ENCODE assay signal across 27 cellular contexts in genomic region chr19:28718909-28719308, GRCh38.
"Had no signal": no experiment of that assay in that cellular context is flagged by ENCODE, and none has a peak within 500 bp of the region (broad histone marks: within the 10 kb centered on the region; RNA-seq: fewer than 3 reads in every experiment).

No MANE protein-coding gene starts in this region.

- H3K27ac ChIP-seq: stomach, suprapubic skin, testis, thoracic aorta, thyroid gland, tibial artery, tibial nerve, transverse colon, upper lobe of left lung, upper lobe of right lung, uterus, vagina had no signal

- H3K9me3 ChIP-seq: stomach, suprapubic skin, testis, thoracic aorta, thyroid gland, tibial artery, tibial nerve, transverse colon, upper lobe of left lung, upper lobe of right lung, uterus, vagina had no signal

- FAIRE-seq: urothelium cell line had no signal

- H3K4me1 ChIP-seq: stomach, suprapubic skin, testis, thyroid gland, tibial artery, tibial nerve, transverse colon, upper lobe of left lung, upper lobe of right lung, uterus, vagina had no signal

- H3K27me3 ChIP-seq: stomach, suprapubic skin, testis, thyroid gland, tibial nerve, transverse colon, upper lobe of left lung, upper lobe of right lung, uterus, vagina had no signal

- ATAC-seq: stimulated activated effector memory CD8-positive, alpha-beta T cell treated with anti-CD3 and anti-CD28 coated beads, Interleukin-12 subunit alpha, Interleukin-12 subunit beta, amount 100 ng/mL, for 72 hours; stimulated activated memory B cell treated with anti-CD40 and anti-IgM and Interleukin-4, amounts not matched to agents 10 μg/mL and 1 μg/mL and 100 μg/mL, for 72 hours; stimulated activated naive B cell treated with anti-CD40 and anti-IgM and Interleukin-4, amounts not matched to agents 10 μg/mL and 1 μg/mL and 100 μg/mL, for 72 hours; stimulated activated naive CD8-positive, alpha-beta T cell treated with anti-CD3 and anti-CD28 coated beads, Interleukin-15, amount 100 ng/mL, for 72 hours; stimulated activated naive CD8-positive, alpha-beta T cell treated with anti-CD3 and anti-CD28 coated beads, Interleukin-15, Interleukin-2, amounts not matched to agents 100 U/mL and 50 U/mL, for 24 hours; upper lobe of right lung had no signal

- H3K4me3 ChIP-seq: stomach, suprapubic skin, testis, thoracic aorta, thyroid gland, tibial artery, tibial nerve, transverse colon, upper lobe of left lung, upper lobe of right lung, uterus, vagina had no signal

- H3K36me3 ChIP-seq: stomach, suprapubic skin, thoracic aorta, thyroid gland, tibial artery, tibial nerve, transverse colon, upper lobe of left lung, upper lobe of right lung, uterus, vagina had no signal

- DNase-seq: stimulated activated CD4-positive, alpha-beta T cell treated with anti-CD3 and anti-CD28 coated beads, Interleukin-2, amount 100 ng/mL, for 48 hours; stimulated activated CD4-positive, alpha-beta T cell treated with anti-CD3 and anti-CD28 coated beads, Interleukin-4, amount 100 ng/mL, for 1 hour; stimulated activated CD4-positive, alpha-beta T cell treated with anti-CD3 and anti-CD28 coated beads, Interleukin-4, amount 100 ng/mL, for 24 hours; stimulated activated CD4-positive, alpha-beta T cell treated with anti-CD3 and anti-CD28 coated beads, Interleukin-4, amount 100 ng/mL, for 4 hours; stimulated activated CD8-positive, alpha-beta memory T cell treated with anti-CD3 and anti-CD28 coated beads, Interleukin-4, amount 100 ng/mL, for 48 hours; stimulated activated naive B cell treated with anti-CD40 and anti-IgM and Interleukin-4, amounts not matched to agents 10 μg/mL and 1 μg/mL and 100 μg/mL, for 72 hours; stimulated activated naive CD4-positive, alpha-beta T cell; stimulated activated naive CD4-positive, alpha-beta T cell treated with Interleukin-2 at 50 U/mL for 16 hours; stimulated activated naive CD8-positive, alpha-beta T cell treated with anti-CD3 and anti-CD28 coated beads, Interleukin-15, amount 100 ng/mL, for 72 hours; stimulated activated naive CD8-positive, alpha-beta T cell treated with anti-CD3 and anti-CD28 coated beads, Interleukin-15, Interleukin-2, amounts not matched to agents 100 U/mL and 50 U/mL, for 24 hours; stomach; substantia nigra; testis; thyroid gland; tibial artery; transverse colon; trophoblast cell; upper lobe of left lung; upper lobe of right lung; uterus had no signal
